18 cellular contexts compared by ENCODE assay signal in genomic region chr10:110340821-110341220, GRCh38.
"Had no signal": no experiment of that assay in that cellular context is flagged by ENCODE, and none has a peak within 500 bp of the region (broad histone marks: within the 10 kb centered on the region; RNA-seq: fewer than 3 reads in every experiment).

No MANE protein-coding gene starts in this region.

- ATAC-seq: activated naive CD4-positive, alpha-beta T cell treated with anti-CD3 and anti-CD28 coated beads, Interleukin-2, amount 50 U/mL, for 72 hours; foreskin keratinocyte; naive thymus-derived CD8-positive, alpha-beta T cell; psoas muscle; right cardiac atrium; stimulated activated naive CD8-positive, alpha-beta T cell treated with anti-CD3 and anti-CD28 coated beads, Interleukin-15, Interleukin-2, amounts not matched to agents 100 U/mL and 50 U/mL, for 24 hours had no signal

- H3K27ac ChIP-seq: esophagus muscularis mucosa, foreskin keratinocyte, hepatocyte, ovary, psoas muscle, tibial nerve had no signal

- H3K9me3 ChIP-seq: esophagus muscularis mucosa, ovary, psoas muscle, tibial nerve had no signal

- H3K4me3 ChIP-seq: esophagus muscularis mucosa, hepatocyte, ovary, psoas muscle, tibial nerve had no signal

- H3K4me2 ChIP-seq: hepatocyte had no signal

- H3K4me3 Mint-ChIP-seq: naive thymus-derived CD8-positive, alpha-beta T cell had no signal

- DNase-seq: activated CD4-positive, alpha-beta T cell treated with anti-CD3 and anti-CD28 coated beads, Interleukin-2, amount 50 U/mL, for 48 hours; activated CD4-positive, CD25-positive, alpha-beta regulatory T cell treated with anti-CD3 and anti-CD28 coated beads, Interleukin-2, amount 50 U/mL, for 72 hours; activated gamma-delta T cell; dermis blood vessel endothelial cell; effector memory CD4-positive, alpha-beta T cell; foreskin keratinocyte; mesendoderm; naive thymus-derived CD8-positive, alpha-beta T cell; ovary; psoas muscle; right cardiac atrium; stimulated activated CD4-positive, alpha-beta T cell treated with anti-CD3 and anti-CD28 coated beads, Interleukin-2, amount 100 ng/mL, for 24 hours; stimulated activated naive CD8-positive, alpha-beta T cell treated with anti-CD3 and anti-CD28 coated beads, Interleukin-15, Interleukin-2, amounts not matched to agents 100 U/mL and 50 U/mL, for 24 hours; substantia nigra had no signal

- H3K27me3 ChIP-seq: esophagus muscularis mucosa, foreskin keratinocyte, ovary, tibial nerve had no signal

- H2AFZ ChIP-seq: hepatocyte had no signal

- H3K27ac Mint-ChIP-seq: activated naive CD4-positive, alpha-beta T cell treated with anti-CD3 and anti-CD28 coated beads, Interleukin-2, amount 50 U/mL, for 72 hours had no signal

- H3K79me2 ChIP-seq: hepatocyte had no signal

- H3K36me3 Mint-ChIP-seq: activated naive CD4-positive, alpha-beta T cell treated with anti-CD3 and anti-CD28 coated beads, Interleukin-2, amount 50 U/mL, for 72 hours; naive thymus-derived CD8-positive, alpha-beta T cell had no signal

- H3K9me3 Mint-ChIP-seq: activated naive CD4-positive, alpha-beta T cell treated with anti-CD3 and anti-CD28 coated beads, Interleukin-2, amount 50 U/mL, for 72 hours; naive thymus-derived CD8-positive, alpha-beta T cell had no signal

- H3K36me3 ChIP-seq: esophagus muscularis mucosa, ovary, tibial nerve had no signal
